Comparison of ENCODE assay signal across 11 cellular contexts in the genomic region with DNA sequence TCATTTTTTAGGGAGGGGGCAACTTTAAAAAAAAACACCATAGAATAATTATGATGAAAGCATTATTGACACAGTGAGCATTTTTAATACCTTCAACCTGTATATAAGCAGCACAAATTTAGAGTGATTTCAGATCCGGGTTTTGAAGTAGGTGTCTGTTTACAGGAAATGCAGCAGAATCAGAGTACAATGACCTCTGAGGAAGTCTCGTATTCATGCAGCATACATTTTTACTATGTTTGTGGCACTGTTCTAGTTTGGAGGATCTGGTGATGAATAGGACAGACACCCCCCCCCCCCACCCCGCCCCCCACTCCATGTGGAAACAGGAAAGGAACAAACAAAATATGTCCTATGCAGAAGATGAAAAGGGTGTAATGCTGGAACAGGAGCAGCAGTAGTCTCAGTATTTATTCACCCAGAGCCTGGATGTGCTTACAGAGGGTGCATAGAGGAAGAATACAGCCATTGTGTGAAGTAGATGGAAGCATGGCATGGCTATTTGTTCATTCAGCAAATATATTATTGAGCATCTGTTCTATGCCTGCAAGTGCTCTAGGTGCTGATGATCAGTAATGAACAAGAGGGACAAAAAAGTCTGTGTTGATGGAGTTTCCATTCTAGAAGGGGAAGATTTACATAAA. TPM values are rescaled to one million over a fixed set of nuclear protein-coding genes. Genes with fewer than 3 reads are reported as not detected.
DNase-seq lines count a peak whose midpoint lies in the region; ATAC-seq lines count a peak whose summit lies in the region.
"Had no signal": no experiment of that assay in that cellular context is flagged by ENCODE, and none has a peak within 500 bp of the region (broad histone marks: within the 10 kb centered on the region; RNA-seq: fewer than 3 reads in every experiment).

No MANE protein-coding gene starts in this region.

- no peak overlapping the region for H3K4me3 ChIP-seq in ACC112 (ENCODE audit: low read depth, low read length)
- H3K4me3 ChIP-seq: gastroesophageal sphincter, uterus had no signal

- no peak overlapping the region for H2AFZ ChIP-seq in ACC112 (ENCODE audit: low read length, unreplicated experiment)

- H3K27ac Mint-ChIP-seq in T-helper 2 cell treated with Interferon-gamma antibody and Interleukin-4, amounts not matched to agents 5 μg/mL and 100 μg/mL, for 36 hours: peak overlapping the region; percentile 80

- DNase-seq in T-helper 2 cell treated with Interferon-gamma antibody and Interleukin-4, amounts not matched to agents 5 μg/mL and 100 μg/mL, for 36 hours (ENCODE audit: low spot score): no peak
- no peak for DNase-seq in left lobe of liver (ENCODE audit: low spot score)
- no peak for DNase-seq in Kasumi-1 (lab: John Stamatoyannopoulos, UW)
- DNase-seq in posterior vena cava (ENCODE audit: low spot score): no peak
- DNase-seq in mucosa of gallbladder (ENCODE audit: low spot score): no peak
- DNase-seq: NCI-H69, uterus had no signal

- H3K36me3 ChIP-seq in ACC112 (ENCODE audit: insufficient read depth, low read length): no peaks in the 10 kb centered on the region
- H3K36me3 ChIP-seq: gastroesophageal sphincter, uterus had no signal

- peak; percentile 52 for ATAC-seq in GM18909 (IDR thresholded peaks at IDR 0.05; ENCODE audit: poor library complexity, unreplicated experiment)
- ATAC-seq in left lobe of liver: peak; percentile 37
- ATAC-seq in HG02973 (IDR thresholded peaks at IDR 0.05; ENCODE audit: unreplicated experiment): no peak

- H3K27me3 Mint-ChIP-seq in T-helper 2 cell treated with Interferon-gamma antibody and Interleukin-4, amounts not matched to agents 5 μg/mL and 100 μg/mL, for 36 hours (ENCODE audit: low read depth): no peaks in the 10 kb centered on the region

- peaks cover 13% of the 10 kb centered on the region for H3K36me3 Mint-ChIP-seq in T-helper 2 cell treated with Interferon-gamma antibody and Interleukin-4, amounts not matched to agents 5 μg/mL and 100 μg/mL, for 36 hours (ENCODE audit: low read depth)

- no peaks in the 10 kb centered on the region for H3K9me3 Mint-ChIP-seq in T-helper 2 cell treated with Interferon-gamma antibody and Interleukin-4, amounts not matched to agents 5 μg/mL and 100 μg/mL, for 36 hours

- intact Hi-C loops in posterior vena cava (cut with DNase I): loop anchor here in 1 of 2 donors (5.0 kb wide), 1 partner anchor 1011 kb away; no protein-coding TSS in a partner anchor

- peaks cover 30% of the 10 kb centered on the region for H3K4me1 Mint-ChIP-seq in T-helper 2 cell treated with Interferon-gamma antibody and Interleukin-4, amounts not matched to agents 5 μg/mL and 100 μg/mL, for 36 hours (ENCODE audit: low read depth)

- peaks cover 36% of the 10 kb centered on the region for H3K4me1 ChIP-seq in ACC112 (ENCODE audit: control insufficient read depth, insufficient read depth, low read length, unreplicated experiment)
- H3K4me1 ChIP-seq: uterus had no signal

- H3K79me2 ChIP-seq in ACC112 (ENCODE audit: control insufficient read depth, insufficient read depth, low read length, unreplicated experiment): peaks cover 85% of the 10 kb centered on the region

- H3K27me3 ChIP-seq in ACC112 (ENCODE audit: insufficient read depth, low read length): no peaks in the 10 kb centered on the region
- H3K27me3 ChIP-seq: gastroesophageal sphincter, uterus had no signal

- H3K4me3 Mint-ChIP-seq in T-helper 2 cell treated with Interferon-gamma antibody and Interleukin-4, amounts not matched to agents 5 μg/mL and 100 μg/mL, for 36 hours: peak overlapping the region; percentile 78

- peak overlapping the region; percentile 86 for H3K27ac ChIP-seq in ACC112 (ENCODE audit: low read depth, low read length)
- H3K27ac ChIP-seq: uterus had no signal

RNA-seq across cellular contexts. Expression of a gene that starts 19.7 kb away (rescaled TPM):
- total RNA-seq in left lobe of liver (41.6 TPM), posterior vena cava (10 to 100 TPM; 54.6 to 59.0 TPM), mucosa of gallbladder (63.0 TPM)
